15 cellular contexts compared by ENCODE assay signal in genomic region chr6:55174211-55175013, GRCh38. TPM values are rescaled to one million over a fixed set of nuclear protein-coding genes. Genes with fewer than 3 reads are reported as not detected.
A peak's percentile ranks its signal among the peaks of the same experiment; 100 is the strongest.
DNase-seq lines count a peak whose midpoint lies in the region; ATAC-seq and TF ChIP-seq lines count a peak whose summit lies in the region.
"Had no signal": no experiment of that assay in that cellular context is flagged by ENCODE, and none has a peak within 500 bp of the region (broad histone marks: within the 10 kb centered on the region; RNA-seq: fewer than 3 reads in every experiment).

Gene HCRTR2, plus strand, starts transcription at chr6:55174515. Its CDS starts 73 bp downstream, at chr6:55174588.

- H3K4me1 ChIP-seq in stomach smooth muscle (ENCODE audit: control insufficient read depth, insufficient read depth, low read length), result peaks cover 3% of the 10 kb centered on the region

- DNase-seq in NCI-H748 (lab: John Stamatoyannopoulos, UW; ENCODE audit: unreplicated experiment) (peak; percentile 49), NCI-H748 treated with DMSO at 0.1 percent for 48 hours (lab: John Stamatoyannopoulos, UW) (no peak), dorsolateral prefrontal cortex (peak in 2 of 10 donors; percentile 4 to 33), kidney tubule cell (ENCODE audit: low spot score) (peak; percentile 1), KG1 (lab: John Stamatoyannopoulos, UW) (no peak)
- DNase-seq in stimulated activated CD4-positive, alpha-beta T cell treated with anti-CD3 and anti-CD28 coated beads, Interleukin-2, amount 100 ng/mL, for 24 hours, result no peak
- DNase-seq: activated CD4-positive, alpha-beta T cell treated with anti-CD3 and anti-CD28 coated beads, Interleukin-2, amount 50 U/mL, for 1 hour; activated effector memory CD4-positive, alpha-beta T cell treated with anti-CD3 and anti-CD28 coated beads, Interleukin-2, amount 50 U/mL, for 16 hours; NCI-H1105; stomach; T-cell had no signal

- no peaks in the 10 kb centered on the region for H3K36me3 ChIP-seq in stomach smooth muscle (ENCODE audit: control insufficient read depth in 2 of 2, insufficient read depth in 2 of 2, low read length in 2 of 2)
- H3K36me3 ChIP-seq: stomach had no signal

- TF ChIP-seq CTCF in dorsolateral prefrontal cortex (IDR thresholded peaks at IDR 0.05 in 54 of 56, conservative IDR thresholded peaks at IDR 0.05 in 2 of 56; ENCODE audit: low read depth in 1 of 56, partially characterized antibody in 56 of 56), result no peak

- no peaks in the 10 kb centered on the region for H3K9me3 ChIP-seq in stomach smooth muscle (ENCODE audit: control insufficient read depth in 2 of 2, low read length in 2 of 2)
- H3K9me3 ChIP-seq: stomach had no signal

- H3K27ac ChIP-seq in dorsolateral prefrontal cortex (no peak within 1 kb of the TSS), stomach smooth muscle (ENCODE audit: low read length) (no peak within 1 kb of the TSS)
- H3K27ac ChIP-seq: stomach had no signal

- no peak within 1 kb of the TSS for H3K9ac ChIP-seq in stomach smooth muscle (ENCODE audit: low read length in 2 of 2)

- H3K27me3 ChIP-seq in dorsolateral prefrontal cortex (peaks cover 0 to 54% (median 25%) of the 10 kb centered on the region in 45 donors), stomach smooth muscle (ENCODE audit: control insufficient read depth in 1 of 2, insufficient read depth in 2 of 2, low read length in 2 of 2) (peaks cover 17 to 18% of the 10 kb centered on the region in 2 donors)

- no peak for ATAC-seq in GM18909 (IDR thresholded peaks at IDR 0.05; ENCODE audit: poor library complexity, unreplicated experiment)
- ATAC-seq: T-cell had no signal

- H3K4me3 ChIP-seq in dorsolateral prefrontal cortex, result peak within 1 kb of the TSS in 58 of 59 donors; percentile 6 to 68 (median 45)
- H3K4me3 ChIP-seq in stomach smooth muscle (ENCODE audit: low read length in 2 of 2), result peak within 1 kb of the TSS; percentile 9 to 61

- intact Hi-C loops in dorsolateral prefrontal cortex (cut with DNase I), result no loop called here

RNA-seq across cellular contexts. Expression of gene HCRTR2, which starts in this region (rescaled TPM):
- total RNA-seq in dorsolateral prefrontal cortex, result 1 to 10 TPM in 61 of 120 experiments, under 1 TPM in 54, not detected in 5; 0.23 to 3.4 (median 1.1) TPM
- total RNA-seq: A172, HT-29, stomach, T-cell had no signal

Comparison
In these comparisons a context has a peak if more than half of its experiments do, and no peak if none do; other contexts are left out.
1. DNase-seq: peak in NCI-H748 (single experiment) and kidney tubule cell (single experiment); none in NCI-H748 treated with DMSO at 0.1 percent for 48 hours (single experiment), stimulated activated CD4-positive, alpha-beta T cell treated with anti-CD3 and anti-CD28 coated beads, Interleukin-2, amount 100 ng/mL, for 24 hours (0 of 2) and KG1 (single experiment).